ENCODE assay signal across 11 cellular contexts in genomic region chr20:34582221-34582620, GRCh38. TPM values are rescaled to one million over a fixed set of nuclear protein-coding genes. Genes with fewer than 3 reads are reported as not detected.
DNase-seq lines count a peak whose midpoint lies in the region; FAIRE-seq and TF ChIP-seq lines count a peak whose summit lies in the region.
"Had no signal": no experiment of that assay in that cellular context is flagged by ENCODE, and none has a peak within 500 bp of the region (broad histone marks: within the 10 kb centered on the region; RNA-seq: fewer than 3 reads in every experiment).

No MANE protein-coding gene starts in this region.

- H3K9ac ChIP-seq in SK-N-MC (ENCODE audit: insufficient read length) (no peak overlapping the region), endothelial cell of umbilical vein (replicated peaks; ENCODE audit: extremely low read depth, insufficient read depth, low read length) (peak overlapping the region; percentile 3), smooth muscle cell (ENCODE audit: low read depth) (no peak overlapping the region)

- BruUV-seq in endothelial cell of umbilical vein (replicated peaks; lab: Mats Ljungman, UMichigan): no TSS peak

- H3K4me3 ChIP-seq in CD8-positive, alpha-beta memory T cell (ENCODE audit: low read length): no peak overlapping the region
- H3K4me3 ChIP-seq in SK-N-MC: no peak overlapping the region
- H3K4me3 ChIP-seq in endothelial cell of umbilical vein (replicated peaks in 1 of 3; ENCODE audit: insufficient read depth in 1 of 3, low read depth in 1 of 3, low read length in 3 of 3): no peak overlapping the region
- no peak overlapping the region for H3K4me3 ChIP-seq in smooth muscle cell

- no peaks in the 10 kb centered on the region for H3K9me1 ChIP-seq in endothelial cell of umbilical vein (replicated peaks; ENCODE audit: control insufficient read depth, extremely low read depth, insufficient read depth, low read length)

- H3K4me2 ChIP-seq in endothelial cell of umbilical vein (ENCODE audit: insufficient read depth, low read length): no peak overlapping the region
- H3K4me2 ChIP-seq in smooth muscle cell: no peak overlapping the region

- dilution Hi-C loops in endothelial cell of umbilical vein (cut with MboI; ENCODE audit: extremely low pct_ligation_motif_present, low sequenced_read_pairs): no loop called here

- H3K27ac ChIP-seq in CD8-positive, alpha-beta memory T cell (ENCODE audit: low read depth, low read length): no peak overlapping the region
- H3K27ac ChIP-seq in SK-N-MC (peak overlapping the region; percentile 79), endothelial cell of umbilical vein (ENCODE audit: insufficient read depth, low read depth, low read length) (peak overlapping the region; percentile 51), smooth muscle cell (ENCODE audit: low read depth) (peak overlapping the region; percentile 30), RWPE1 (no peak overlapping the region; the same call in 1 of the 2 replicates)

- H3K27ac Mint-ChIP-seq in CD8-positive, alpha-beta memory T cell: peak overlapping the region in 6 of 8 donors; percentile 9 to 86 (median 58)

- no peak overlapping the region for H3K4me3 Mint-ChIP-seq in CD8-positive, alpha-beta memory T cell

- peaks cover 16% of the 10 kb centered on the region for H3K36me3 ChIP-seq in CD8-positive, alpha-beta memory T cell (ENCODE audit: insufficient read depth, low read length)
- H3K36me3 ChIP-seq in SK-N-MC (ENCODE audit: insufficient read depth, low read length) (peaks cover 6% of the 10 kb centered on the region), endothelial cell of umbilical vein (ENCODE audit: control insufficient read depth in 2 of 2, extremely low read depth in 1 of 2, insufficient read depth in 2 of 2, low read length in 2 of 2) (peaks cover 0 to 5% of the 10 kb centered on the region in 2 experiments), smooth muscle cell (ENCODE audit: low read depth) (no peaks in the 10 kb centered on the region)

- 89% methylated on average over 4 of the region's 4 CpGs for WGBS in smooth muscle cell (ENCODE audit: low lambda C conversion rate)

- H3K4me1 Mint-ChIP-seq in CD8-positive, alpha-beta memory T cell: peaks cover 21 to 22% (median 21%) of the 10 kb centered on the region in 3 donors

- TF ChIP-seq CTCF in endothelial cell of umbilical vein (IDR thresholded peaks at IDR 0.05; ENCODE audit: extremely low read depth in 1 of 2, insufficient read depth in 1 of 2, low read depth in 1 of 2, low read length in 2 of 2) (no peak), smooth muscle cell (IDR thresholded peaks at IDR 0.05; ENCODE audit: borderline replicate concordance, insufficient read depth, poor library complexity, severe bottlenecking) (no peak), RWPE1 (conservative IDR thresholded peaks at IDR 0.05; ENCODE audit: low read depth) (no peak)

- no peaks in the 10 kb centered on the region for H3K9me3 Mint-ChIP-seq in CD8-positive, alpha-beta memory T cell

- intact Hi-C loops in endothelial cell of umbilical vein (cut with micrococcal nuclease): no loop called here

- H3K79me2 ChIP-seq in endothelial cell of umbilical vein (ENCODE audit: control insufficient read depth, insufficient read depth, low read length) (no peaks in the 10 kb centered on the region), smooth muscle cell (ENCODE audit: low read depth) (no peaks in the 10 kb centered on the region)

- H3K27me3 ChIP-seq in CD8-positive, alpha-beta memory T cell (ENCODE audit: insufficient read depth, low read length, poor library complexity, severe bottlenecking): no peaks in the 10 kb centered on the region
- H3K27me3 ChIP-seq in endothelial cell of umbilical vein (ENCODE audit: control insufficient read depth in 2 of 2, insufficient read depth in 2 of 2, low read length in 2 of 2): no peaks in the 10 kb centered on the region
- no peaks in the 10 kb centered on the region for H3K27me3 ChIP-seq in smooth muscle cell (ENCODE audit: low read depth)

- peaks cover 5% of the 10 kb centered on the region for H3F3A ChIP-seq in smooth muscle cell (ENCODE audit: low read depth)

- H3K36me3 Mint-ChIP-seq in CD8-positive, alpha-beta memory T cell: peaks cover 0 to 68% (median 10%) of the 10 kb centered on the region in 3 donors

- no peaks in the 10 kb centered on the region for H3K27me3 Mint-ChIP-seq in CD8-positive, alpha-beta memory T cell

- peak overlapping the region; percentile 27 for H2AFZ ChIP-seq in endothelial cell of umbilical vein (ENCODE audit: low read depth, low read length)
- H2AFZ ChIP-seq in smooth muscle cell (ENCODE audit: low read depth): no peak overlapping the region

- H3K9me3 ChIP-seq in CD8-positive, alpha-beta memory T cell (ENCODE audit: low read length): no peaks in the 10 kb centered on the region
- H3K9me3 ChIP-seq in SK-N-MC (ENCODE audit: low read depth, low read length): no peaks in the 10 kb centered on the region
- H3K9me3 ChIP-seq in endothelial cell of umbilical vein (replicated peaks; ENCODE audit: control insufficient read depth, insufficient read depth, low read length): no peaks in the 10 kb centered on the region
- H3K9me3 ChIP-seq in smooth muscle cell (replicated peaks; ENCODE audit: low read depth): no peaks in the 10 kb centered on the region
- H3K9me3 ChIP-seq: Caco-2 had no signal

- FAIRE-seq in endothelial cell of umbilical vein (lab: Jason Lieb, UNC) (no peak), RCC 7860 (lab: Jason Lieb, UNC) (no peak)

- H4K20me1 ChIP-seq in endothelial cell of umbilical vein (replicated peaks; ENCODE audit: control insufficient read depth, extremely low read depth, insufficient read depth, low read length) (no peaks in the 10 kb centered on the region), smooth muscle cell (ENCODE audit: low read depth) (no peaks in the 10 kb centered on the region)

- no peak for DNase-seq in CD8-positive, alpha-beta memory T cell
- DNase-seq in SK-N-MC (ENCODE audit: low read depth, low spot score): no peak
- no peak for DNase-seq in endothelial cell of umbilical vein (ENCODE audit: low read depth, low spot score)
- no peak for DNase-seq in smooth muscle cell (lab: John Stamatoyannopoulos, UW; ENCODE audit: unreplicated experiment)
- no peak for DNase-seq in RCC 7860 (ENCODE audit: low spot score)
- DNase-seq in RWPE1 (ENCODE audit: low spot score): no peak
- no peak for DNase-seq in NCI-H1930 (lab: John Stamatoyannopoulos, UW)
- no peak for DNase-seq in activated CD4-positive, CD25-positive, alpha-beta regulatory T cell treated with anti-CD3 and anti-CD28 coated beads, Interleukin-2, amount 50 U/mL, for 72 hours
- DNase-seq: MV-4-11, NCI-H510A treated with DMSO at 0.1 percent for 48 hours had no signal

- POLR2A ChIA-PET in CD8-positive, alpha-beta memory T cell (lab: Charles Lee): no interaction called here
- POLR2A ChIA-PET in endothelial cell of umbilical vein (lab: Charles Lee) (interaction anchor here (0.6 kb wide), 1 partner anchor 122 kb away, joined by 7 read pairs; the partner anchor contains the start of gene TP53INP2), RWPE1 (lab: Yijun Ruan, JAX; ENCODE audit: low non-redundant PET) (interaction anchor here (0.6 kb wide), 1 partner anchor 219 kb away, joined by 7 read pairs; the partner anchor contains the start of gene ITCH)

- no peak for TF ChIP-seq POLR2A in endothelial cell of umbilical vein (IDR thresholded peaks at IDR 0.05; ENCODE audit: low read depth, low read length)

- CTCF ChIA-PET in CD8-positive, alpha-beta memory T cell (lab: Charles Lee): no interaction called here
- CTCF ChIA-PET in endothelial cell of umbilical vein (lab: Charles Lee) (interaction anchor here (1.1 to 3.4 kb wide), 3 partner anchors 126 to 188 kb away, joined by 4 to 15 read pairs (median 4); no protein-coding TSS in a partner anchor), RWPE1 (lab: Yijun Ruan, JAX) (interaction anchor here (0.5 to 2.1 kb wide), 4 partner anchors 16 to 177 kb away, joined by 4 to 13 read pairs (median 4); no protein-coding TSS in a partner anchor)

- H3K4me1 ChIP-seq in CD8-positive, alpha-beta memory T cell (ENCODE audit: insufficient read depth, low read length): peaks cover 10% of the 10 kb centered on the region
- H3K4me1 ChIP-seq in endothelial cell of umbilical vein (ENCODE audit: control insufficient read depth, extremely low read depth, insufficient read depth, low read length): peaks cover 14% of the 10 kb centered on the region
- H3K4me1 ChIP-seq in smooth muscle cell (ENCODE audit: low read depth): peaks cover 6% of the 10 kb centered on the region

TF ChIP-seq in endothelial cell of umbilical vein, 7 proteins besides CTCF, POLR2A, EP300 and RAD21:
- TF ChIP-seq JUN (IDR thresholded peaks at IDR 0.05; ENCODE audit: borderline replicate concordance, insufficient read depth, insufficient read length, low read depth) (no peak), FOS (IDR thresholded peaks at IDR 0.05; ENCODE audit: borderline replicate concordance, insufficient read depth, low read length) (no peak), EZH2 (IDR thresholded peaks at IDR 0.05; ENCODE audit: borderline replicate concordance, low read depth, low read length, severe bottlenecking) (no peak), MYC (IDR thresholded peaks at IDR 0.05; ENCODE audit: low read depth, low read length) (no peak)
- TF ChIP-seq, protein P1, sequence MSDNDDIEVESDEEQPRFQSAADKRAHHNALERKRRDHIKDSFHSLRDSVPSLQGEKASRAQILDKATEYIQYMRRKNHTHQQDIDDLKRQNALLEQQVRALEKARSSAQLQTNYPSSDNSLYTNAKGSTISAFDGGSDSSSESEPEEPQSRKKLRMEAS (IDR thresholded peaks at IDR 0.05; ENCODE audit: insufficient read depth, insufficient read length): no peak

RNA-seq across cellular contexts. Expression of gene MAP1LC3A, which starts 23.7 kb away (rescaled TPM):
- total RNA-seq in CD8-positive, alpha-beta memory T cell: 1 to 10 TPM; 1.5 to 1.7 TPM
- 8.5 TPM for polyA plus RNA-seq in CD8-positive, alpha-beta memory T cell
- 32.1 and 32.7 TPM in 2 replicates for total RNA-seq in endothelial cell of umbilical vein
- 39.8 and 54.1 TPM in 2 replicates for polyA plus RNA-seq in endothelial cell of umbilical vein
- 12.5 and 26.1 TPM in 2 replicates for polyA plus RNA-seq in endothelial cell of umbilical vein (2011; cell fraction: cytosol; rRNA removed)
- polyA plus RNA-seq in endothelial cell of umbilical vein (2011; cell fraction: nucleus; rRNA removed): 75.2 and 90.4 TPM in 2 replicates
- 23.2 and 47.2 TPM in 2 replicates for polyA plus RNA-seq in endothelial cell of umbilical vein (2012)
- polyA minus RNA-seq in endothelial cell of umbilical vein: 5.8 and 6.9 TPM in 2 replicates
- not detected for polyA minus RNA-seq in endothelial cell of umbilical vein (2011; cell fraction: cytosol; rRNA and poly(A)+ RNA removed)
- 7.1 and 25.6 TPM in 2 replicates for polyA minus RNA-seq in endothelial cell of umbilical vein (2011; cell fraction: nucleus; rRNA and poly(A)+ RNA removed)
- total RNA-seq in smooth muscle cell: 32.4 and 47.8 TPM in 2 replicates
- polyA plus RNA-seq in smooth muscle cell: 84.0 and 95.4 TPM in 2 replicates

Comparison
In these comparisons a context has a peak if more than half of its experiments do, and no peak if none do; other contexts are left out.
1. H3K27ac ChIP-seq: peak in SK-N-MC (single experiment), endothelial cell of umbilical vein (single experiment) and smooth muscle cell (single experiment); none in CD8-positive, alpha-beta memory T cell (single experiment) and RWPE1 (single experiment).
2. RNA of gene MAP1LC3A, which starts 23.7 kb away (total RNA-seq): 32.4 to 47.8 TPM in smooth muscle cell and 32.1 to 32.7 TPM in endothelial cell of umbilical vein; 1.5 to 1.7 TPM in CD8-positive, alpha-beta memory T cell; every median in the first group is over 10 times any median in the second.